ENCODE assay signal across 9 cellular contexts in genomic region chr17:50468120-50469004, GRCh38. TPM values are rescaled to one million over a fixed set of nuclear protein-coding genes. Genes with fewer than 3 reads are reported as not detected.
DNase-seq lines count a peak whose midpoint lies in the region; ATAC-seq and TF ChIP-seq lines count a peak whose summit lies in the region.
"Had no signal": no experiment of that assay in that cellular context is flagged by ENCODE, and none has a peak within 500 bp of the region (broad histone marks: within the 10 kb centered on the region; RNA-seq: fewer than 3 reads in every experiment).

CHAD (minus strand) TSS chr17:50468880; CDS start chr17:50468813, 67 bp downstream.

- no peaks in the 10 kb centered on the region for H3K9me3 ChIP-seq in ectodermal cell (ENCODE audit: control insufficient read depth, low read length)
- H3K9me3 ChIP-seq in mesodermal cell (ENCODE audit: control insufficient read depth, low read length), result no peaks in the 10 kb centered on the region
- no peaks in the 10 kb centered on the region for H3K9me3 ChIP-seq in tibial nerve
- no peaks in the 10 kb centered on the region for H3K9me3 ChIP-seq in PC-3 (ENCODE audit: low read length)

- no peaks in the 10 kb centered on the region for H3K9me2 ChIP-seq in PC-3 (replicated peaks; ENCODE audit: low read length)

- peaks cover 6% of the 10 kb centered on the region for H3K4me1 Mint-ChIP-seq in activated T-cell treated with anti-CD3 and anti-CD28 coated beads, Interleukin-2, amount 50 U/mL, for 24 hours (ENCODE audit: low read depth)

- no peaks in the 10 kb centered on the region for H3K4me1 ChIP-seq in ectodermal cell (ENCODE audit: control insufficient read depth, insufficient read depth, low read length)
- no peaks in the 10 kb centered on the region for H3K4me1 ChIP-seq in mesodermal cell (ENCODE audit: control insufficient read depth, insufficient read depth, low read length, poor library complexity, severe bottlenecking)
- peaks cover 0 to 18% (median 13%) of the 10 kb centered on the region in 4 donors for H3K4me1 ChIP-seq in tibial nerve
- peaks cover 10% of the 10 kb centered on the region; the same call in 1 of the 2 replicates for H3K4me1 ChIP-seq in PC-3 (ENCODE audit: insufficient read depth, low read length)

- H3K27me3 Mint-ChIP-seq in activated T-cell treated with anti-CD3 and anti-CD28 coated beads, Interleukin-2, amount 50 U/mL, for 24 hours, result peaks cover 34% of the 10 kb centered on the region

- H3K36me3 ChIP-seq in ectodermal cell (ENCODE audit: control insufficient read depth, insufficient read depth, low read length) (no peaks in the 10 kb centered on the region), mesodermal cell (ENCODE audit: control insufficient read depth, insufficient read depth, low read length) (no peaks in the 10 kb centered on the region), tibial nerve (peaks cover 0 to 50% (median 0%) of the 10 kb centered on the region in 3 donors), PC-3 (ENCODE audit: low read depth, low read length) (no peaks in the 10 kb centered on the region)

- H3K9ac ChIP-seq in PC-3 (ENCODE audit: low read length), result no peak within 1 kb of the TSS

- H3K27ac Mint-ChIP-seq in activated T-cell treated with anti-CD3 and anti-CD28 coated beads, Interleukin-2, amount 50 U/mL, for 24 hours, result no peak within 1 kb of the TSS

- no peak for TF ChIP-seq EP300 in tibial nerve (IDR thresholded peaks at IDR 0.05)

- no peaks in the 10 kb centered on the region for H3K36me3 Mint-ChIP-seq in activated T-cell treated with anti-CD3 and anti-CD28 coated beads, Interleukin-2, amount 50 U/mL, for 24 hours (ENCODE audit: low read depth)

- H3F3A ChIP-seq in PC-3 (ENCODE audit: low read length, unreplicated experiment), result no peaks in the 10 kb centered on the region

- H4K20me1 ChIP-seq in PC-3 (ENCODE audit: low read length), result no peaks in the 10 kb centered on the region

- H3K79me2 ChIP-seq in PC-3 (ENCODE audit: low read length), result no peaks in the 10 kb centered on the region

- TF ChIP-seq CTCF in tibial nerve (IDR thresholded peaks at IDR 0.05) (no peak), PC-3 (conservative IDR thresholded peaks at IDR 0.05; ENCODE audit: low read depth, low read length) (no peak)

- H3K4me2 ChIP-seq in PC-3 (ENCODE audit: low read length), result no peak within 1 kb of the TSS

- DNase-seq in activated T-cell treated with anti-CD3 and anti-CD28 coated beads, Interleukin-2, amount 50 U/mL, for 24 hours, result no peak
- DNase-seq in activated T-cell treated with anti-CD3 and anti-CD28 coated beads, Interleukin-2, amount 50 U/mL, for 48 hours, result no peak
- DNase-seq in tibial nerve (ENCODE audit: low spot score in 2 of 2) (no peak), RKO (ENCODE audit: low spot score) (no peak), COLO829 (ENCODE audit: low spot score) (no peak), PC-3 (no peak)
- DNase-seq: hypothalamus had no signal

- peak within 1 kb of the TSS; percentile 10 for H3K4me3 Mint-ChIP-seq in activated T-cell treated with anti-CD3 and anti-CD28 coated beads, Interleukin-2, amount 50 U/mL, for 24 hours

- peaks cover 33% of the 10 kb centered on the region for H3K27me3 ChIP-seq in ectodermal cell (ENCODE audit: control insufficient read depth, insufficient read depth, low read length, poor library complexity, severe bottlenecking)
- peaks cover 0 to 17% of the 10 kb centered on the region in 2 donors for H3K27me3 ChIP-seq in tibial nerve
- H3K27me3 ChIP-seq in PC-3 (ENCODE audit: low read length), result no peaks in the 10 kb centered on the region

- POLR2A ChIA-PET in PC-3 (lab: Charles Lee; ENCODE audit: unreplicated experiment), result interaction anchor here (0.5 to 0.6 kb wide), 2 partner anchors 38 to 110 kb away, joined by 3 to 4 read pairs; no protein-coding TSS in a partner anchor

- H2AFZ ChIP-seq in PC-3 (ENCODE audit: low read length), result no peak within 1 kb of the TSS

- ATAC-seq in PC-3, result no peak

- CTCF ChIA-PET in PC-3 (lab: Charles Lee), result no interaction called here

- intact Hi-C loops in PC-3 (cut with micrococcal nuclease), result no loop called here

- H3K27ac ChIP-seq in ectodermal cell (ENCODE audit: insufficient read depth, low read depth, low read length, poor library complexity, severe bottlenecking) (no peak within 1 kb of the TSS), mesodermal cell (ENCODE audit: low read depth, low read length, severe bottlenecking) (no peak within 1 kb of the TSS), tibial nerve (no peak within 1 kb of the TSS), PC-3 (ENCODE audit: low read length) (no peak within 1 kb of the TSS)

- no peak for TF ChIP-seq POLR2A in tibial nerve (IDR thresholded peaks at IDR 0.05)

- 66% methylated on average over 66 of the region's 66 CpGs for WGBS in ectodermal cell, 2 experiments
- WGBS in mesodermal cell (ENCODE audit: insufficient coverage in 2 of 2), 2 experiments, result 62 to 74% methylated on average over 50 to 64 of the region's 66 CpGs
- 42 to 51% methylated on average over 39 to 47 of the region's 66 CpGs for WGBS in tibial nerve, 2 donors

- no peaks in the 10 kb centered on the region for H3K9me3 Mint-ChIP-seq in activated T-cell treated with anti-CD3 and anti-CD28 coated beads, Interleukin-2, amount 50 U/mL, for 24 hours

- H3K4me3 ChIP-seq in ectodermal cell (ENCODE audit: insufficient read depth, low read depth, low read length) (peak within 1 kb of the TSS; percentile 22), mesodermal cell (ENCODE audit: extremely low read depth, insufficient read depth, low read length, poor library complexity, severe bottlenecking) (peak within 1 kb of the TSS; percentile 21), tibial nerve (peak within 1 kb of the TSS in 3 of 4 donors; percentile 4 to 38 (median 5)), PC-3 (ENCODE audit: low read length) (no peak within 1 kb of the TSS)

- no TSS peak for BruUV-seq in PC-3 (replicated peaks; lab: Mats Ljungman, UMichigan)

RNA-seq across cellular contexts. Expression of gene CHAD, which starts in this region (rescaled TPM):
- polyA plus RNA-seq in ectodermal cell (2013, experiment 1 of 4), result not detected
- not detected for polyA plus RNA-seq in ectodermal cell (2013, experiment 2 of 4)
- not detected for polyA plus RNA-seq in ectodermal cell (2013, experiment 3 of 4)
- polyA plus RNA-seq in ectodermal cell (2013, experiment 4 of 4), result not detected
- polyA plus RNA-seq in mesodermal cell (2013, experiment 1 of 2), result 0.26 TPM
- not detected for polyA plus RNA-seq in mesodermal cell (2013, experiment 2 of 2)
- total RNA-seq in tibial nerve (not detected), PC-3 (2014; rRNA removed) (not detected in 2 replicates)
